8 cellular contexts compared by ENCODE assay signal in genomic region chr10:75403144-75404022, GRCh38. TPM values are rescaled to one million over a fixed set of nuclear protein-coding genes. Genes with fewer than 3 reads are reported as not detected.
DNase-seq lines count a peak whose midpoint lies in the region; ATAC-seq and TF ChIP-seq lines count a peak whose summit lies in the region.

No MANE protein-coding gene starts in this region.

- H3K27me3 ChIP-seq in breast epithelium (peaks cover 0 to 7% of the 10 kb centered on the region in 2 donors), left lung (peaks cover 0 to 98% of the 10 kb centered on the region in 2 donors)

- H3K4me3 ChIP-seq in breast epithelium, result peak overlapping the region; percentile 80 to 82 (median 81)
- H3K4me3 ChIP-seq in left lung, result peak overlapping the region; percentile 52 to 85

- H3K4me3 Mint-ChIP-seq in T-helper 2 cell treated with Interferon-gamma antibody and Interleukin-4, amounts not matched to agents 5 μg/mL and 100 μg/mL, for 36 hours, result peak overlapping the region; percentile 81

- no peak overlapping the region for H3K27ac Mint-ChIP-seq in T-helper 2 cell treated with Interferon-gamma antibody and Interleukin-4, amounts not matched to agents 5 μg/mL and 100 μg/mL, for 36 hours

- peaks cover 0 to 2% of the 10 kb centered on the region in 2 donors for H3K4me1 ChIP-seq in breast epithelium
- peaks cover 0 to 61% of the 10 kb centered on the region in 2 donors for H3K4me1 ChIP-seq in left lung

- no peaks in the 10 kb centered on the region for H3K9me3 Mint-ChIP-seq in T-helper 2 cell treated with Interferon-gamma antibody and Interleukin-4, amounts not matched to agents 5 μg/mL and 100 μg/mL, for 36 hours

- no peak for DNase-seq in T-helper 2 cell treated with Interferon-gamma antibody and Interleukin-4, amounts not matched to agents 5 μg/mL and 100 μg/mL, for 36 hours (ENCODE audit: low spot score)
- DNase-seq in T-helper 2 cell (no peak), NCI-H2227 (lab: John Stamatoyannopoulos, UW; ENCODE audit: unreplicated experiment) (peak; percentile 69), breast epithelium (ENCODE audit: low spot score in 2 of 2) (peak; percentile 52 to 55), left lung (peak; percentile 53 to 78), substantia nigra (lab: John Stamatoyannopoulos, UW) (peak in 13 of 49 donors; percentile 10 to 51 (median 32)), NCI-H446 treated with DMSO at 0.1 percent for 48 hours (lab: John Stamatoyannopoulos, UW) (no peak)
- DNase-seq in stimulated activated CD4-positive, alpha-beta T cell treated with anti-CD3 and anti-CD28 coated beads, Interleukin-4, amount 100 ng/mL, for 4 hours, result no peak

- no peak for TF ChIP-seq POLR2A in breast epithelium (IDR thresholded peaks at IDR 0.05)

- H3K9me3 ChIP-seq in breast epithelium (no peaks in the 10 kb centered on the region), left lung (no peaks in the 10 kb centered on the region)

- H3K36me3 ChIP-seq in breast epithelium (no peaks in the 10 kb centered on the region), left lung (peaks cover 0 to 13% of the 10 kb centered on the region in 2 donors)

- H3K36me3 Mint-ChIP-seq in T-helper 2 cell treated with Interferon-gamma antibody and Interleukin-4, amounts not matched to agents 5 μg/mL and 100 μg/mL, for 36 hours (ENCODE audit: low read depth), result peaks cover 2% of the 10 kb centered on the region

- peaks cover 18% of the 10 kb centered on the region for H3K4me1 Mint-ChIP-seq in T-helper 2 cell treated with Interferon-gamma antibody and Interleukin-4, amounts not matched to agents 5 μg/mL and 100 μg/mL, for 36 hours (ENCODE audit: low read depth)

- TF ChIP-seq CTCF in breast epithelium (IDR thresholded peaks at IDR 0.05) (no peak), left lung (IDR thresholded peaks at IDR 0.05) (no peak)

- H3K27ac ChIP-seq in breast epithelium, result peak overlapping the region; percentile 94
- peak overlapping the region; percentile 95 to 98 for H3K27ac ChIP-seq in left lung
- H3K27ac ChIP-seq in substantia nigra (ENCODE audit: low read depth, low read length, poor library complexity, severe bottlenecking), result peak overlapping the region; percentile 88

- ATAC-seq in left lung, result no peak

- H3K27me3 Mint-ChIP-seq in T-helper 2 cell treated with Interferon-gamma antibody and Interleukin-4, amounts not matched to agents 5 μg/mL and 100 μg/mL, for 36 hours (ENCODE audit: low read depth), result peaks cover 69% of the 10 kb centered on the region

- intact Hi-C loops in breast epithelium (cut with DNase I; ENCODE audit: low total_unique reads) (no loop called here), left lung (cut with DNase I) (loop anchor here in 1 of 2 donors (10.0 kb wide), 1 partner anchor 511 kb away; no protein-coding TSS in a partner anchor)

RNA-seq across cellular contexts. Expression of gene ZNF503, which starts 1.8 kb away (rescaled TPM):
- total RNA-seq in breast epithelium, result 10 to 100 TPM in 1 of 3 donors, 1 to 10 TPM in 2; 3.6 to 10.9 (median 7.6) TPM
- 10 to 100 TPM; 32.7 to 34.2 TPM for total RNA-seq in left lung

RNA-seq across cellular contexts. Expression of gene LRMDA, which starts 28.0 kb away (rescaled TPM):
- total RNA-seq in breast epithelium (10 to 100 TPM in 2 of 3 donors, 1 to 10 TPM in 1; 8.3 to 17.1 (median 11.1) TPM), left lung (10 to 100 TPM; 16.3 to 21.0 TPM)

Comparison
In these comparisons a context has a peak if more than half of its experiments do, and no peak if none do; other contexts are left out.
1. DNase-seq: peak in NCI-H2227 (single experiment), breast epithelium (2 of 2) and left lung (2 of 2); none in T-helper 2 cell treated with Interferon-gamma antibody and Interleukin-4, amounts not matched to agents 5 μg/mL and 100 μg/mL, for 36 hours (single experiment), T-helper 2 cell (0 of 5), stimulated activated CD4-positive, alpha-beta T cell treated with anti-CD3 and anti-CD28 coated beads, Interleukin-4, amount 100 ng/mL, for 4 hours (0 of 2) and NCI-H446 treated with DMSO at 0.1 percent for 48 hours (single experiment).
2. Peak in every context shown above with its lines, with median percentiles within 50 percentile points of each other: H3K27ac ChIP-seq.